ENCODE assay signal across 8 cellular contexts in the genomic region with DNA sequence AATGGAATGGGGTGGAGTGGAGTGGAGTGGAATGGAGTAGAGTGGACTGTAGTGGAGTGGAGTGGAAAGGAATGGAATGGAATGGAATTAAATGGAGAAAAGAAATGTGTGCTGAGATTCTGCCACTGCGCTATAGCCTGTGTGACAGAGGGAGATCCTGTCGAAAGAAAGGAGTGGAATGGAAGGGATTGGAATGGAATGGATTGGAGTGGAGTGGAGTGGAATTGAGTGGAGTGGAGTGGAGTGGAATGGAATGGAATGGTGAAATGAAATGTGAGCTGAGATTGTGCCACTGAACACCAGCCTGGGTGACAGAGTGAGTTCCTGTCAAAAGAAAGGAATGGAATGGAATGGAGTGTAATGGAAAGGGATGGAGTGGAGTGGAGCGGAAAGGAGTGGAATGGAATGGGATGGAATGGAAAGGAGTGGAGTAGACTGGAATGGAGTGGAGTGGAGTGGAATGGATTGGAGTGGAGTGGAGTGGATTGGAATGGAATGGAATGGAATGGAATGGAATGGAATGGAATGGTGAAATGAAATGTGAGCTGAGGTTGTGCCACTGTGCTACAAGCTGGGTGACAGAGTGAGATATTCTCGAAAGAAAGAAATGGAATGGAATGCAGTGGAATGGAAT.
A peak's percentile ranks its signal among the peaks of the same experiment; 100 is the strongest.
DNase-seq lines count a peak whose midpoint lies in the region; ATAC-seq and TF ChIP-seq lines count a peak whose summit lies in the region.
"Not testable (repeated sequence)": the region's sequence is repeated elsewhere in the genome, so short reads cannot be mapped to it uniquely, and the experiment has no call there.

No MANE protein-coding gene starts in this region.

- H3K27me3 Mint-ChIP-seq in endodermal cell (ENCODE audit: insufficient read depth); natural killer cell treated with Interleukin-12 subunit alpha and Interleukin-12 subunit beta and Interleukin-15 and Interleukin-18, amount 100 ng/mL, for 72 hours: not testable (repeated sequence)

- H3K36me3 Mint-ChIP-seq in endodermal cell (ENCODE audit: low read depth) = peaks cover 15% of the 10 kb centered on the region
- H3K36me3 Mint-ChIP-seq in natural killer cell treated with Interleukin-12 subunit alpha and Interleukin-12 subunit beta and Interleukin-15 and Interleukin-18, amount 100 ng/mL, for 72 hours = peaks cover 47% of the 10 kb centered on the region

- not testable (repeated sequence) for H2AK9ac ChIP-seq in IMR-90 (replicated peaks; ENCODE audit: low read depth, low read length, poor library complexity)

- 36 to 100% methylated on average over 1 to 4 of the region's 4 CpGs for WGBS in IMR-90 (ENCODE audit: extremely low coverage in 2 of 2, insufficient read length in 1 of 2), 2 experiments
- WGBS in endodermal cell (ENCODE audit: insufficient coverage in 1 of 2, insufficient read length in 1 of 2), 2 experiments = 64 to 66% methylated on average over 4 of the region's 4 CpGs
- 47 to 53% methylated on average over 4 of the region's 4 CpGs for WGBS in upper lobe of left lung, 2 donors

- H3K9me3 ChIP-seq in IMR-90 (ENCODE audit: control insufficient read depth, insufficient read depth, low read length) = peaks cover 33% of the 10 kb centered on the region
- peaks cover 58% of the 10 kb centered on the region for H3K9me3 ChIP-seq in endodermal cell (ENCODE audit: control insufficient read depth, low read length)
- peaks cover 0 to 43% (median 6%) of the 10 kb centered on the region in 4 donors for H3K9me3 ChIP-seq in upper lobe of left lung

- H3K23ac ChIP-seq in IMR-90 (ENCODE audit: low read depth, low read length) = not testable (repeated sequence)

- peak; percentile 2 for DNase-seq in AG10803 (ENCODE audit: low read depth)
- peak; percentile 18 for DNase-seq in IMR-90
- not testable (repeated sequence) for DNase-seq in endodermal cell; Right ventricle myocardium superior; left lobe of liver (ENCODE audit: low spot score); natural killer cell treated with Interleukin-12 subunit alpha and Interleukin-12 subunit beta and Interleukin-15 and Interleukin-18, amount 100 ng/mL, for 72 hours (ENCODE audit: low spot score); upper lobe of left lung

- H2AFZ ChIP-seq in IMR-90 (replicated peaks; ENCODE audit: low read length, poor library complexity) = not testable (repeated sequence)

- H3K9me3 Mint-ChIP-seq in endodermal cell = peaks cover 67% of the 10 kb centered on the region
- H3K9me3 Mint-ChIP-seq in natural killer cell treated with Interleukin-12 subunit alpha and Interleukin-12 subunit beta and Interleukin-15 and Interleukin-18, amount 100 ng/mL, for 72 hours = peaks cover 45% of the 10 kb centered on the region

- not testable (repeated sequence) for H3K18ac ChIP-seq in IMR-90 (ENCODE audit: low read depth, low read length)

- H3K27ac Mint-ChIP-seq in endodermal cell; natural killer cell treated with Interleukin-12 subunit alpha and Interleukin-12 subunit beta and Interleukin-15 and Interleukin-18, amount 100 ng/mL, for 72 hours: not testable (repeated sequence)

- intact Hi-C loops in IMR-90 (cut with micrococcal nuclease); Right ventricle myocardium superior (cut with DNase I): not testable (repeated sequence)

- TF ChIP-seq POLR2A in IMR-90 (IDR thresholded peaks at IDR 0.05; ENCODE audit: low read depth, low read length); upper lobe of left lung (IDR thresholded peaks at IDR 0.05): not testable (repeated sequence)

- TF ChIP-seq RAD21 in IMR-90 (IDR thresholded peaks at IDR 0.05; ENCODE audit: low read length) = not testable (repeated sequence)

- not testable (repeated sequence) for H2BK15ac ChIP-seq in IMR-90 (ENCODE audit: low read depth, low read length)

- not testable (repeated sequence) for H2BK20ac ChIP-seq in IMR-90 (ENCODE audit: low read depth, low read length)

- ATAC-seq in GM21528 (IDR thresholded peaks at IDR 0.05; ENCODE audit: low FRiP score, unreplicated experiment) (peak; percentile 80), Right ventricle myocardium superior (ENCODE audit: poor library complexity) (peak; percentile 74), left lobe of liver (peak; percentile 57), upper lobe of left lung (ENCODE audit: low FRiP score in 2 of 2) (peak; percentile 85 to 94)
- not testable (repeated sequence) for ATAC-seq in IMR-90 (ENCODE audit: low read depth)
- peak; percentile 68 to 80 for ATAC-seq in natural killer cell treated with Interleukin-12 subunit alpha and Interleukin-12 subunit beta and Interleukin-15 and Interleukin-18, amount 100 ng/mL, for 72 hours

- H3K4me3 Mint-ChIP-seq in endodermal cell; natural killer cell treated with Interleukin-12 subunit alpha and Interleukin-12 subunit beta and Interleukin-15 and Interleukin-18, amount 100 ng/mL, for 72 hours: not testable (repeated sequence)

- not testable (repeated sequence) for H4K8ac ChIP-seq in IMR-90 (ENCODE audit: low read depth in 2 of 2, low read length in 2 of 2)

- not testable (repeated sequence) for H3K14ac ChIP-seq in IMR-90 (replicated peaks; ENCODE audit: low read depth, low read length)

- H3K27me3 ChIP-seq in IMR-90 (ENCODE audit: control insufficient read depth, insufficient read depth, low read length); endodermal cell (ENCODE audit: control insufficient read depth, insufficient read depth, low read length, poor library complexity, severe bottlenecking); upper lobe of left lung: not testable (repeated sequence)

- H3K79me1 ChIP-seq in IMR-90 (ENCODE audit: low read depth in 1 of 2, low read length in 2 of 2) = not testable (repeated sequence)

- not testable (repeated sequence) for H4K91ac ChIP-seq in IMR-90 (ENCODE audit: insufficient read depth, low read depth, low read length)

- not testable (repeated sequence) for H4K5ac ChIP-seq in IMR-90 (ENCODE audit: low read depth, low read length)

- H3K56ac ChIP-seq in IMR-90 (ENCODE audit: extremely low read depth, insufficient read depth, low read length) = not testable (repeated sequence)

- H3K9me1 ChIP-seq in IMR-90 (ENCODE audit: insufficient read depth, low read length) = not testable (repeated sequence)

- H3K36me3 ChIP-seq in IMR-90 (ENCODE audit: control insufficient read depth, insufficient read depth, low read length); endodermal cell (ENCODE audit: control insufficient read depth, insufficient read depth, low read length); upper lobe of left lung: not testable (repeated sequence)

- not testable (repeated sequence) for H2BK120ac ChIP-seq in IMR-90 (ENCODE audit: low read depth, low read length)

- not testable (repeated sequence) for H3K4me1 Mint-ChIP-seq in endodermal cell; natural killer cell treated with Interleukin-12 subunit alpha and Interleukin-12 subunit beta and Interleukin-15 and Interleukin-18, amount 100 ng/mL, for 72 hours (ENCODE audit: low read depth in 2 of 2)

- not testable (repeated sequence) for H3K4ac ChIP-seq in IMR-90 (ENCODE audit: low read depth, low read length)

- in situ Hi-C loops in IMR-90 (cut with MboI; ENCODE audit: low sequenced_read_pairs) = not testable (repeated sequence)

- H3K4me1 ChIP-seq in IMR-90 (ENCODE audit: control insufficient read depth, insufficient read depth, low read length); endodermal cell (ENCODE audit: control insufficient read depth, insufficient read depth, low read length); upper lobe of left lung: not testable (repeated sequence)

- BruUV-seq in IMR-90 (replicated peaks; lab: Mats Ljungman, UMichigan) = not testable (repeated sequence)

- not testable (repeated sequence) for H3K4me2 ChIP-seq in IMR-90 (ENCODE audit: low read depth, low read length)

- CTCF ChIA-PET in IMR-90 (lab: Yijun Ruan, JAX) = not testable (repeated sequence)

- dilution Hi-C loops in IMR-90 (cut with HindIII; ENCODE audit: low sequenced_read_pairs, unreplicated experiment) = not testable (repeated sequence)

- H4K20me1 ChIP-seq in IMR-90 (ENCODE audit: insufficient read depth, low read length) = not testable (repeated sequence)

- H3K4me3 ChIP-seq in AG10803 (ENCODE audit: low read length); IMR-90 (ENCODE audit: insufficient read depth, low read depth, low read length); upper lobe of left lung: not testable (repeated sequence)
- peak overlapping the region; percentile 26 for H3K4me3 ChIP-seq in endodermal cell (ENCODE audit: low read length)

- H3K27ac ChIP-seq in IMR-90 (ENCODE audit: insufficient read depth, low read length); endodermal cell (ENCODE audit: low read depth, low read length); upper lobe of left lung: not testable (repeated sequence)

- peak overlapping the region; percentile 77 for H2BK5ac ChIP-seq in IMR-90 (ENCODE audit: low read depth, low read length, poor library complexity, severe bottlenecking)

- not testable (repeated sequence) for TF ChIP-seq EP300 in upper lobe of left lung (IDR thresholded peaks at IDR 0.05)

- POLR2A ChIA-PET in IMR-90 (lab: Charles Lee; ENCODE audit: unreplicated experiment) = not testable (repeated sequence)

- not testable (repeated sequence) for H2AK5ac ChIP-seq in IMR-90 (ENCODE audit: low read depth, low read length)

- not testable (repeated sequence) for TF ChIP-seq CTCF in AG10803 (conservative IDR thresholded peaks at IDR 0.05; ENCODE audit: low read length); IMR-90 (conservative IDR thresholded peaks at IDR 0.05; ENCODE audit: low read depth, low read length); endodermal cell (conservative IDR thresholded peaks at IDR 0.05); upper lobe of left lung (IDR thresholded peaks at IDR 0.05)

- not testable (repeated sequence) for H3K9ac ChIP-seq in IMR-90 (ENCODE audit: low read depth, low read length); endodermal cell (ENCODE audit: extremely low read depth, low read length, poor library complexity, severe bottlenecking)
